In the genomic region with DNA sequence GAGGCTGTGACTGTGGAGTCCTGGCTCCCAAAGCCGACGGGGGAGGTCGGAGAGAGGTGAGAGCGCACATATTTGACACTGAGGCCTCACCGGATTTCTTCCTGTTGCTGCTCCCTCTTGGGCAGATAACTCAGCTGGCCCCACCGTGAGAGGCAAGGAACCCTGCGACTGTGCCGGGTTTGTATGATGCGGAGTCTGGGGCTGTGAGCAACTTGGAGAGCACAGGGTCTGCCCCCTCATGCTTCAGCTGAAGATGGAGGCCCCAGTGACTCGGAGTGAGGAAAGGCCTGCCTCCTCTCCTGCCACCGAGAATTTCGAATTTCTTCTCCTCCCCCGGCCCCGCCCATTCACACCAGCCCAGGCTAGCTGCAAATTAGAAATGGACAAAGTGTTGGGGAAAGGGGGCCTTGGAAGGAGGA, we compare ENCODE assay signal across 20 cellular contexts.
DNase-seq lines count a peak whose midpoint lies in the region; ATAC-seq and TF ChIP-seq lines count a peak whose summit lies in the region.
"Had no signal": no experiment of that assay in that cellular context is flagged by ENCODE, and none has a peak within 500 bp of the region (broad histone marks: within the 10 kb centered on the region; RNA-seq: fewer than 3 reads in every experiment).

No MANE protein-coding gene starts in this region.

- no peak overlapping the region for H3K4me3 Mint-ChIP-seq in natural killer cell treated with Interleukin-12 subunit alpha and Interleukin-12 subunit beta and Interleukin-15 and Interleukin-18, amount 100 ng/mL, for 72 hours
- H3K4me3 Mint-ChIP-seq in natural killer cell (no peak overlapping the region), endodermal cell (no peak overlapping the region), neural progenitor cell (no peak overlapping the region), GM23338 (no peak overlapping the region)

- H3K4me3 ChIP-seq in endodermal cell (ENCODE audit: low read length) (no peak overlapping the region), neural progenitor cell (no peak overlapping the region), upper lobe of right lung (no peak overlapping the region), GM23338 (no peak overlapping the region), vagina (no peak overlapping the region)
- H3K4me3 ChIP-seq: A549 had no signal

- H3K27me3 ChIP-seq in endodermal cell (ENCODE audit: control insufficient read depth, insufficient read depth, low read length, poor library complexity, severe bottlenecking) (no peaks in the 10 kb centered on the region), neural progenitor cell (no peaks in the 10 kb centered on the region), upper lobe of right lung (no peaks in the 10 kb centered on the region), GM23338 (ENCODE audit: insufficient read depth) (no peaks in the 10 kb centered on the region), vagina (no peaks in the 10 kb centered on the region)

- H3K36me3 ChIP-seq in endodermal cell (ENCODE audit: control insufficient read depth, insufficient read depth, low read length) (no peaks in the 10 kb centered on the region), neural progenitor cell (no peaks in the 10 kb centered on the region), upper lobe of right lung (no peaks in the 10 kb centered on the region), GM23338 (ENCODE audit: insufficient read depth) (no peaks in the 10 kb centered on the region), vagina (no peaks in the 10 kb centered on the region)

- H3K4me1 Mint-ChIP-seq in natural killer cell treated with Interleukin-12 subunit alpha and Interleukin-12 subunit beta and Interleukin-15 and Interleukin-18, amount 100 ng/mL, for 72 hours (ENCODE audit: low read depth in 2 of 2), result peaks cover 8 to 9% of the 10 kb centered on the region in 2 donors
- peaks cover 6% of the 10 kb centered on the region in 2 donors for H3K4me1 Mint-ChIP-seq in natural killer cell
- peaks cover 40% of the 10 kb centered on the region for H3K4me1 Mint-ChIP-seq in endodermal cell
- peaks cover 21% of the 10 kb centered on the region for H3K4me1 Mint-ChIP-seq in neural progenitor cell
- H3K4me1 Mint-ChIP-seq in GM23338, result peaks cover 17% of the 10 kb centered on the region

- H2AFZ ChIP-seq in neural progenitor cell (replicated peaks) (no peak overlapping the region), GM23338 (no peak overlapping the region)

- H3K27ac ChIP-seq in endodermal cell (ENCODE audit: low read depth, low read length) (no peak overlapping the region), neural progenitor cell (no peak overlapping the region), upper lobe of right lung (no peak overlapping the region), GM23338 (ENCODE audit: low read depth) (no peak overlapping the region), vagina (no peak overlapping the region)
- H3K27ac ChIP-seq: A549, C4-2B had no signal

- H3K9me3 Mint-ChIP-seq in natural killer cell treated with Interleukin-12 subunit alpha and Interleukin-12 subunit beta and Interleukin-15 and Interleukin-18, amount 100 ng/mL, for 72 hours, result no peaks in the 10 kb centered on the region
- no peaks in the 10 kb centered on the region for H3K9me3 Mint-ChIP-seq in natural killer cell
- H3K9me3 Mint-ChIP-seq in endodermal cell, result peaks cover 8% of the 10 kb centered on the region
- no peaks in the 10 kb centered on the region for H3K9me3 Mint-ChIP-seq in neural progenitor cell
- peaks cover 9% of the 10 kb centered on the region for H3K9me3 Mint-ChIP-seq in GM23338

- H3K9ac ChIP-seq in endodermal cell (ENCODE audit: extremely low read depth, low read length, poor library complexity, severe bottlenecking), result no peak overlapping the region
- H3K9ac ChIP-seq in neural progenitor cell, result no peak overlapping the region

- H4K20me1 ChIP-seq in neural progenitor cell (ENCODE audit: low read depth), result no peaks in the 10 kb centered on the region
- no peaks in the 10 kb centered on the region for H4K20me1 ChIP-seq in GM23338 (replicated peaks; ENCODE audit: insufficient read depth)

- H3K36me3 Mint-ChIP-seq in natural killer cell treated with Interleukin-12 subunit alpha and Interleukin-12 subunit beta and Interleukin-15 and Interleukin-18, amount 100 ng/mL, for 72 hours, result no peaks in the 10 kb centered on the region
- H3K36me3 Mint-ChIP-seq in natural killer cell (no peaks in the 10 kb centered on the region), endodermal cell (ENCODE audit: low read depth) (no peaks in the 10 kb centered on the region), neural progenitor cell (no peaks in the 10 kb centered on the region), GM23338 (ENCODE audit: low read depth) (0 out of 3 replicates have a peak, but pooled peaks cover 3% of the 10 kb centered on the region)

- no peak for ATAC-seq in natural killer cell treated with Interleukin-12 subunit alpha and Interleukin-12 subunit beta and Interleukin-15 and Interleukin-18, amount 100 ng/mL, for 72 hours
- ATAC-seq in natural killer cell (no peak), upper lobe of right lung (no peak), GM23338 (no peak)
- ATAC-seq: A549 had no signal

- H3K9me2 ChIP-seq in GM23338 (ENCODE audit: insufficient read depth), result no peaks in the 10 kb centered on the region

- intact Hi-C loops in natural killer cell (cut with micrococcal nuclease) (no loop called here), upper lobe of right lung (cut with DNase I) (no loop called here), vagina (cut with DNase I) (no loop called here)

- TF ChIP-seq CTCF in natural killer cell (IDR thresholded peaks at IDR 0.05) (no peak), endodermal cell (conservative IDR thresholded peaks at IDR 0.05) (no peak), neural progenitor cell (IDR thresholded peaks at IDR 0.05) (no peak), upper lobe of right lung (IDR thresholded peaks at IDR 0.05) (no peak), GM23338 (conservative IDR thresholded peaks at IDR 0.05; ENCODE audit: low read depth in 2 of 2) (no peak), vagina (IDR thresholded peaks at IDR 0.05) (no peak)

- peaks cover 0 to 12% of the 10 kb centered on the region in 2 donors for H3K27me3 Mint-ChIP-seq in natural killer cell treated with Interleukin-12 subunit alpha and Interleukin-12 subunit beta and Interleukin-15 and Interleukin-18, amount 100 ng/mL, for 72 hours
- H3K27me3 Mint-ChIP-seq in natural killer cell (ENCODE audit: low read depth in 2 of 2) (peaks cover 11 to 15% of the 10 kb centered on the region in 2 donors), endodermal cell (ENCODE audit: insufficient read depth) (peaks cover 35% of the 10 kb centered on the region), neural progenitor cell (ENCODE audit: insufficient read depth, low read depth) (peaks cover 16% of the 10 kb centered on the region), GM23338 (ENCODE audit: insufficient read depth, low read depth, poor library complexity) (peaks cover 27% of the 10 kb centered on the region)

- H3K79me2 ChIP-seq in neural progenitor cell (ENCODE audit: low read depth), result no peaks in the 10 kb centered on the region
- no peaks in the 10 kb centered on the region for H3K79me2 ChIP-seq in GM23338 (replicated peaks; ENCODE audit: insufficient read depth)

- no peak overlapping the region for H3K27ac Mint-ChIP-seq in natural killer cell treated with Interleukin-12 subunit alpha and Interleukin-12 subunit beta and Interleukin-15 and Interleukin-18, amount 100 ng/mL, for 72 hours
- H3K27ac Mint-ChIP-seq in natural killer cell, result no peak overlapping the region
- H3K27ac Mint-ChIP-seq in endodermal cell, result no peak overlapping the region
- H3K27ac Mint-ChIP-seq in neural progenitor cell, result peak overlapping the region; percentile 51
- H3K27ac Mint-ChIP-seq in GM23338, result no peak overlapping the region

- no peak for TF ChIP-seq POLR2A in vagina (IDR thresholded peaks at IDR 0.05)

- H3K4me2 ChIP-seq in neural progenitor cell (no peak overlapping the region), GM23338 (no peak overlapping the region)
- H3K4me2 ChIP-seq: A549 had no signal

- H3F3A ChIP-seq in neural progenitor cell (ENCODE audit: low read depth) (no peaks in the 10 kb centered on the region), GM23338 (replicated peaks; ENCODE audit: low read depth) (no peaks in the 10 kb centered on the region)

- DNase-seq in natural killer cell treated with Interleukin-12 subunit alpha and Interleukin-12 subunit beta and Interleukin-15 and Interleukin-18, amount 100 ng/mL, for 72 hours (ENCODE audit: low spot score), result peak; percentile 54
- DNase-seq in natural killer cell, result no peak
- peak; percentile 47 for DNase-seq in endodermal cell
- no peak for DNase-seq in neural progenitor cell (ENCODE audit: low spot score)
- DNase-seq in upper lobe of right lung, result peak; percentile 34
- no peak for DNase-seq in GM23338 (ENCODE audit: low spot score)
- no peak for DNase-seq in CD1c-positive myeloid dendritic cell (ENCODE audit: extremely low spot score)
- no peak for DNase-seq in vagina (ENCODE audit: extremely low spot score in 2 of 2)
- DNase-seq: DMS 273 treated with DMSO at 0.1 percent for 48 hours, GF-D8, Kasumi-1, MM.1S, NCI-H1105 treated with DMSO at 0.1 percent for 48 hours, NCI-H1694 treated with DMSO at 0.1 percent for 48 hours, NCI-H2107, NCI-H2227 treated with DMSO at 0.1 percent for 48 hours, NCI-H524, SHP77 had no signal

- 86 to 90% methylated on average over 7 to 14 of the region's 14 CpGs for WGBS in endodermal cell (ENCODE audit: insufficient coverage in 1 of 2, insufficient read length in 1 of 2), 2 experiments

- peaks cover 9% of the 10 kb centered on the region for H3K9me3 ChIP-seq in endodermal cell (ENCODE audit: control insufficient read depth, low read length)
- H3K9me3 ChIP-seq in neural progenitor cell (ENCODE audit: low read depth), result no peaks in the 10 kb centered on the region
- no peaks in the 10 kb centered on the region for H3K9me3 ChIP-seq in upper lobe of right lung
- H3K9me3 ChIP-seq in vagina, result no peaks in the 10 kb centered on the region
- H3K9me3 ChIP-seq: A549 had no signal

- H3K4me1 ChIP-seq in endodermal cell (ENCODE audit: control insufficient read depth, insufficient read depth, low read length), result peaks cover 20% of the 10 kb centered on the region
- peaks cover 9% of the 10 kb centered on the region for H3K4me1 ChIP-seq in neural progenitor cell
- no peaks in the 10 kb centered on the region for H3K4me1 ChIP-seq in upper lobe of right lung
- no peaks in the 10 kb centered on the region; the same call in 1 of the 2 replicates for H3K4me1 ChIP-seq in GM23338 (ENCODE audit: insufficient read depth)
- peaks cover 6% of the 10 kb centered on the region for H3K4me1 ChIP-seq in vagina
- H3K4me1 ChIP-seq: A549 had no signal

TF ChIP-seq in GM23338, 12 proteins besides CTCF, POLR2A, EP300 and RAD21 (continues in another document):
- no peak for TF ChIP-seq ETS1 (IDR thresholded peaks at IDR 0.05)

Comparison
In these comparisons a context has a peak if more than half of its experiments do, and no peak if none do; other contexts are left out.
1. DNase-seq: peak in natural killer cell treated with Interleukin-12 subunit alpha and Interleukin-12 subunit beta and Interleukin-15 and Interleukin-18, amount 100 ng/mL, for 72 hours (single experiment), endodermal cell (single experiment) and upper lobe of right lung (single experiment); none in natural killer cell (single experiment), neural progenitor cell (single experiment), GM23338 (single experiment), CD1c-positive myeloid dendritic cell (single experiment) and vagina (0 of 2).